In genomic region chr7:81845628-81846259, GRCh38 we compare ENCODE assay signal across 8 cellular contexts.
DNase-seq lines count a peak whose midpoint lies in the region; ATAC-seq, FAIRE-seq and TF ChIP-seq lines count a peak whose summit lies in the region.

No MANE protein-coding gene starts in this region.

- DNase-seq in GM12892 (ENCODE audit: insufficient read length) (no peak), NCI-H1436 (lab: John Stamatoyannopoulos, UW) (peak; percentile 76), frontal cortex (ENCODE audit: low spot score in 2 of 2) (no peak), cerebellar nuclear complex (lab: John Stamatoyannopoulos, UW) (no peak), NCI-H345 (lab: John Stamatoyannopoulos, UW) (no peak), foreskin keratinocyte (no peak), GM10248 (ENCODE audit: extremely low spot score) (no peak)

- no peak overlapping the region for H3K27ac ChIP-seq in foreskin keratinocyte

- TF ChIP-seq CTCF in foreskin keratinocyte (conservative IDR thresholded peaks at IDR 0.05) (no peak), GM10248 (IDR thresholded peaks at IDR 0.05; ENCODE audit: control extremely low read depth, extremely low read depth, low read depth, missing control alignments) (no peak)

- POLR2A ChIA-PET in GM10248 (lab: Yijun Ruan, JAX) = no interaction called here

- CTCF ChIA-PET in GM10248 (lab: Yijun Ruan, JAX) = interaction anchor here (0.9 to 1.4 kb wide), 2 partner anchors 17 to 346 kb away, joined by 3 to 4 read pairs; no protein-coding TSS in a partner anchor

- ATAC-seq in HG02571 (IDR thresholded peaks at IDR 0.05; ENCODE audit: unreplicated experiment) (peak; percentile 61), foreskin keratinocyte (no peak)

- no peaks in the 10 kb centered on the region for H3K27me3 ChIP-seq in foreskin keratinocyte

- FAIRE-seq in GM12892 (lab: Jason Lieb, UNC) (peak; percentile 51), frontal cortex (lab: Jason Lieb, UNC) (peak; percentile 8)

- peaks cover 3% of the 10 kb centered on the region for H3K4me1 ChIP-seq in foreskin keratinocyte

- no peak for TF ChIP-seq POLR2A in GM12892 (IDR thresholded peaks at IDR 0.05; ENCODE audit: low read depth, low read length)
